In genomic region chr7:2109936-2110585, GRCh38 we compare ENCODE assay signal across 8 cellular contexts.
DNase-seq lines count a peak whose midpoint lies in the region; ATAC-seq lines count a peak whose summit lies in the region.

No MANE protein-coding gene starts in this region.

- CTCF ChIA-PET in CD4-positive, alpha-beta memory T cell (lab: Charles Lee; ENCODE audit: partially characterized antibody) = no interaction called here

- no peaks in the 10 kb centered on the region for H3K27me3 ChIP-seq in BLaER1
- no peaks in the 10 kb centered on the region for H3K27me3 ChIP-seq in CD4-positive, alpha-beta memory T cell (ENCODE audit: insufficient read depth, low read length)

- peaks cover 18% of the 10 kb centered on the region for H3K36me3 ChIP-seq in BLaER1
- H3K36me3 ChIP-seq in CD4-positive, alpha-beta memory T cell (ENCODE audit: insufficient read depth, low read length) = no peaks in the 10 kb centered on the region

- H3K27ac ChIP-seq in BLaER1 = peak overlapping the region; percentile 97
- no peak overlapping the region for H3K27ac ChIP-seq in CD4-positive, alpha-beta memory T cell (ENCODE audit: low read depth, low read length)

- H3K36me3 Mint-ChIP-seq in effector memory CD8-positive, alpha-beta T cell (ENCODE audit: insufficient read depth) = peaks cover 6% of the 10 kb centered on the region
- peaks cover 1 to 7% of the 10 kb centered on the region in 2 donors for H3K36me3 Mint-ChIP-seq in CD4-positive, alpha-beta memory T cell

- peak; percentile 96 for DNase-seq in HT1080 (ENCODE audit: low read depth)
- DNase-seq in activated CD4-positive, CD25-positive, alpha-beta regulatory T cell treated with anti-CD3 and anti-CD28 coated beads, Interleukin-2, amount 50 U/mL, for 16 hours (ENCODE audit: low read depth, low spot score) = peak; percentile 13
- DNase-seq in effector memory CD8-positive, alpha-beta T cell = no peak
- peak; percentile 50 for DNase-seq in pulmonary artery endothelial cell (ENCODE audit: low read depth, low spot score)
- DNase-seq in cortex of kidney (lab: John Stamatoyannopoulos, UW) = no peak
- DNase-seq in RPMI8226 = no peak
- DNase-seq in CD4-positive, alpha-beta memory T cell = no peak

- H4K20me1 ChIP-seq in BLaER1 = no peaks in the 10 kb centered on the region

- peaks cover 96% of the 10 kb centered on the region for H3K4me1 ChIP-seq in BLaER1
- H3K4me1 ChIP-seq in CD4-positive, alpha-beta memory T cell (ENCODE audit: insufficient read depth, low read length) = no peaks in the 10 kb centered on the region

- peaks cover 20% of the 10 kb centered on the region for H3K9me3 ChIP-seq in BLaER1
- H3K9me3 ChIP-seq in CD4-positive, alpha-beta memory T cell (ENCODE audit: control insufficient read depth in 1 of 2, low read length in 2 of 2) = no peaks in the 10 kb centered on the region

- intact Hi-C loops in CD4-positive, alpha-beta memory T cell (cut with micrococcal nuclease) = no loop called here

- peak overlapping the region; percentile 70 to 81 for H3K4me3 Mint-ChIP-seq in effector memory CD8-positive, alpha-beta T cell
- H3K4me3 Mint-ChIP-seq in CD4-positive, alpha-beta memory T cell = peak overlapping the region in 1 of 8 donors; percentile 18

- peak overlapping the region; percentile 86 for H3K9ac ChIP-seq in BLaER1

- peaks cover 33 to 37% of the 10 kb centered on the region in 2 donors for H3K4me1 Mint-ChIP-seq in effector memory CD8-positive, alpha-beta T cell (ENCODE audit: low read depth in 2 of 2)
- peaks cover 7 to 23% (median 15%) of the 10 kb centered on the region in 4 donors for H3K4me1 Mint-ChIP-seq in CD4-positive, alpha-beta memory T cell

- peak overlapping the region; percentile 94 for H3K4me2 ChIP-seq in BLaER1

- no peaks in the 10 kb centered on the region for H3K9me3 Mint-ChIP-seq in effector memory CD8-positive, alpha-beta T cell
- no peaks in the 10 kb centered on the region for H3K9me3 Mint-ChIP-seq in CD4-positive, alpha-beta memory T cell

- H3K4me3 ChIP-seq in BLaER1 = peak overlapping the region; percentile 64
- H3K4me3 ChIP-seq in CD4-positive, alpha-beta memory T cell (ENCODE audit: low read length in 2 of 2) = no peak overlapping the region

- peak; percentile 39 for ATAC-seq in effector memory CD8-positive, alpha-beta T cell (replicated peaks)

- peak overlapping the region in 1 of 2 donors; percentile 83 for H3K27ac Mint-ChIP-seq in effector memory CD8-positive, alpha-beta T cell
- H3K27ac Mint-ChIP-seq in CD4-positive, alpha-beta memory T cell = peak overlapping the region in 3 of 7 donors; percentile 14 to 70 (median 48)

- POLR2A ChIA-PET in CD4-positive, alpha-beta memory T cell (lab: Charles Lee; ENCODE audit: partially characterized antibody) = no interaction called here

- H3K27me3 Mint-ChIP-seq in effector memory CD8-positive, alpha-beta T cell = no peaks in the 10 kb centered on the region
- no peaks in the 10 kb centered on the region for H3K27me3 Mint-ChIP-seq in CD4-positive, alpha-beta memory T cell

Comparison
In these comparisons a context has a peak if more than half of its experiments do, and no peak if none do; other contexts are left out.
1. DNase-seq: peak in HT1080 (single experiment), activated CD4-positive, CD25-positive, alpha-beta regulatory T cell treated with anti-CD3 and anti-CD28 coated beads, Interleukin-2, amount 50 U/mL, for 16 hours (single experiment) and pulmonary artery endothelial cell (single experiment); none in effector memory CD8-positive, alpha-beta T cell (0 of 3), cortex of kidney (single experiment), RPMI8226 (single experiment) and CD4-positive, alpha-beta memory T cell (0 of 5).